In genomic region chrX:50769389-50770063, GRCh38 we compare ENCODE assay signal across 1 cellular context.
TF ChIP-seq lines count a peak whose summit lies in the region.

No MANE protein-coding gene starts in this region.

TF ChIP-seq in H1, 55 proteins besides CTCF, POLR2A, EP300 and RAD21:
- TF ChIP-seq CEBPB (IDR thresholded peaks at IDR 0.05; ENCODE audit: low read depth, low read length) (no peak), BRCA1 (IDR thresholded peaks at IDR 0.05; ENCODE audit: low read depth, low read length) (no peak), TEAD4 (IDR thresholded peaks at IDR 0.05; ENCODE audit: low read depth, low read length) (no peak), SP4 (IDR thresholded peaks at IDR 0.05; ENCODE audit: low read length) (no peak), SIRT6 (IDR thresholded peaks at IDR 0.05; ENCODE audit: low read length) (no peak), ATF2 (IDR thresholded peaks at IDR 0.05; ENCODE audit: low read length) (no peak), TBP (IDR thresholded peaks at IDR 0.05; ENCODE audit: low read depth, low read length) (no peak), SUZ12 (IDR thresholded peaks at IDR 0.05; ENCODE audit: low read length) (no peak), HDAC2 (IDR thresholded peaks at IDR 0.05; ENCODE audit: borderline replicate concordance in 1 of 2, low read depth in 2 of 2, low read length in 2 of 2) (no peak), CBX5 (IDR thresholded peaks at IDR 0.05; ENCODE audit: low read depth, low read length) (no peak), RFX5 (IDR thresholded peaks at IDR 0.05; ENCODE audit: borderline replicate concordance, low read depth, low read length) (no peak), TAF1 (IDR thresholded peaks at IDR 0.05; ENCODE audit: low read depth, low read length) (no peak)
